29 cellular contexts compared by ENCODE assay signal in the genomic region with DNA sequence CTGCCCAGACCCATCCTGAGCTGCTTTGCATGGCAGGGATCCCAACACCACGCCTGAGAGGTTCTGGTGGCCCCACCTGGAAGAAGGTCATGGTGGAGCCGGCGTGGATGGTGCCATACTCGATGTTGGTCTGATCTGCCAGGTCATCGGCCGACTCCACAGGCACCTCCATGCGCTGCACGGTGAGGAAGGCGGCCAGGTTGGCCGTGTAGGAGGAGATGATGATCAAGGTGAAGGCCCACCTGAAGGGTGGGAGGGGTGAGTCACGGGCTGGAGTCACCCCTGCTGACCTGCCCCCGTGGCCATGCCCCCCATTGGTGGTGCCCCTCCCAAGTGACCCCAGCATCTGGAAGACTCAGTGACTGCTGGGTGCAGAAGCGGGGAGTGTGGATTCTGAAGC. TPM values are rescaled to one million over a fixed set of nuclear protein-coding genes. Genes with fewer than 3 reads are reported as not detected.
"Had no signal": no experiment of that assay in that cellular context is flagged by ENCODE, and none has a peak within 500 bp of the region (broad histone marks: within the 10 kb centered on the region; RNA-seq: fewer than 3 reads in every experiment).

No MANE protein-coding gene starts in this region.

- H3K36me3 ChIP-seq: colonic mucosa, esophagus squamous epithelium, gastrocnemius medialis, heart left ventricle, heart right ventricle had no signal

- H3K4me1 Mint-ChIP-seq: endodermal cell had no signal

- H3K4me1 ChIP-seq: colonic mucosa, esophagus muscularis mucosa, esophagus squamous epithelium, foreskin keratinocyte, gastroesophageal sphincter, heart left ventricle, heart right ventricle had no signal

- DNase-seq: colonic mucosa; cortex of kidney; dermis blood vessel endothelial cell; dorsolateral prefrontal cortex; effector CD4-positive, alpha-beta T cell; effector CD8-positive, alpha-beta T cell; effector memory CD4-positive, alpha-beta T cell; effector memory CD8-positive, alpha-beta T cell; endodermal cell; erythroblast; esophagus squamous epithelium; foreskin fibroblast; foreskin keratinocyte; foreskin melanocyte; gastrocnemius medialis; head of caudate nucleus; heart right ventricle had no signal

- H3K9me3 ChIP-seq: colonic mucosa, esophagus muscularis mucosa, esophagus squamous epithelium, gastrocnemius medialis, gastroesophageal sphincter, heart left ventricle, heart right ventricle had no signal

- H3K4me3 ChIP-seq: colonic mucosa, coronary artery, dorsolateral prefrontal cortex, esophagus muscularis mucosa, esophagus squamous epithelium, gastrocnemius medialis, gastroesophageal sphincter, heart left ventricle, heart right ventricle had no signal

- H3K27ac ChIP-seq: colonic mucosa, coronary artery, dorsolateral prefrontal cortex, epithelial cell of prostate, esophagus muscularis mucosa, esophagus squamous epithelium, foreskin keratinocyte, gastrocnemius medialis, gastroesophageal sphincter, heart left ventricle, heart right ventricle had no signal

- H3K4me3 Mint-ChIP-seq: dendritic cell treated with granulocyte-macrophage colony-stimulating factor and Interleukin-4, amounts not matched to agents 40 ng/mL and 50 ng/mL, for 4 days; effector memory CD8-positive, alpha-beta T cell; endodermal cell had no signal

- ATAC-seq: effector memory CD8-positive, alpha-beta T cell; esophagus mucosa; foreskin keratinocyte; gastrocnemius medialis; gastroesophageal sphincter; heart right ventricle had no signal

- H3K27me3 ChIP-seq: colonic mucosa had no signal

- H3K9me3 Mint-ChIP-seq: dendritic cell treated with granulocyte-macrophage colony-stimulating factor and Interleukin-4, amounts not matched to agents 40 ng/mL and 50 ng/mL, for 4 days; effector memory CD8-positive, alpha-beta T cell; endodermal cell had no signal

- H3K27ac Mint-ChIP-seq: dendritic cell treated with granulocyte-macrophage colony-stimulating factor and Interleukin-4, amounts not matched to agents 40 ng/mL and 50 ng/mL, for 4 days; effector memory CD8-positive, alpha-beta T cell; endodermal cell had no signal

RNA-seq across cellular contexts. Expression of a gene that starts 12.5 kb away (rescaled TPM):
- total RNA-seq: dermis microvascular lymphatic vessel endothelial cell, epithelial cell of proximal tubule, fibroblast of villous mesenchyme, gastrocnemius medialis had no signal
- polyA plus RNA-seq: endothelial cell of umbilical vein, fibroblast of lung had no signal
